8 cellular contexts compared by ENCODE assay signal in the genomic region with DNA sequence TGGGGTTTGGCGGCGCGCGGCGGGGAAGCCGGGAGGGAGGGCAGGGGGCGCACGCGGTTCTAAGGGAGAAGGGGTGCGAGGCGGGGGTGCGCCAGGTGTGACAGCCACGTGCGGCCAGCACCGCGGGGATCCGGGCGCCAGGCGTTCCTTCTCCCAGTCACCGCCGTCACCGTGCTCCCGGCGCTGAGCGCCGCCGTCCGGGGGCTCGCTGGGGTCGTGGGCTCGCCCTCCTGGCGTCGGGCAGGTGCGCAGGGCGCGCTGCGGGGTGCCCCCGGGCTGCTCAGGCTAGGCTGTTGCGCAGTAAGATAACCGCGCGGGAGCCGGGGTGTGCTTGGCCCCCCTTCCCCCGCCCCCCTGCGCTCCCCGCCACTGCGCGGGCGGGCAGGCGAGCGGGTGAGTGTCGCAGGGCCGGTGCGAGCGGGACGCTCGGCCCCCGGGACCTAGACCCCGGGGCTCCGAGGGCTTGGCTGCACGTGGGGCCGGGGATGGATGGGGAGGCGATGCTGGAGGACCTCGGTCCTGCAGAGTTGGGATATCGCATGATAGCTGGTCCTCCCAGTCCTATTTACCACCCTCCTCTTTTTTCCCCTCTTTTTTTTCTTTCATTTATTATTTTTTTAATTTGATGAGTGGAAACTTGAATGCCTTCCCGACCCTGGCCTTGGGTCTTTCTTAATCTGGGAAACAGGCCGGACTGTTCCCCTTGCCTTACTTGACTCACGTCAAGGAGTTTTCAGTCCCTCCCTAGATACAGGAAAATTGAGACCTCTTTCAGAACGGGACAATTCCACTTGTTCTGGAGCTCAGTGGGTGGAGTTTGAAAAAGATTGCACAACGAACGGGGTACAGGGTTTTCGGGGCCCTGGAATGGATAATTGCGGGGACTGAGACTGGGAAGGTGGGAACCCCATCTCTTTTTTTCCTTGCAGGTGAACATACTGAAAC.
DNase-seq lines count a peak whose midpoint lies in the region; ATAC-seq, FAIRE-seq and TF ChIP-seq lines count a peak whose summit lies in the region.

No MANE protein-coding gene starts in this region.

- H3K9me3 ChIP-seq in WERI-Rb-1 (ENCODE audit: severe bottlenecking) = no peaks in the 10 kb centered on the region

- peak overlapping the region; percentile 93 for H3K27ac ChIP-seq in WERI-Rb-1

- peaks cover 42% of the 10 kb centered on the region for H3K36me3 ChIP-seq in WERI-Rb-1

- H3K4me3 ChIP-seq in WERI-Rb-1 (ENCODE audit: low read depth, low read length) (peak overlapping the region; percentile 58), cardiac fibroblast (replicated peaks in 1 of 2; ENCODE audit: low read depth in 2 of 2, low read length in 2 of 2) (peak overlapping the region; percentile 66 to 77)

- ATAC-seq in GM18517 (IDR thresholded peaks at IDR 0.05; ENCODE audit: unreplicated experiment) (peak; percentile 26), HG03280 (IDR thresholded peaks at IDR 0.05; ENCODE audit: unreplicated experiment) (peak; percentile 36)

- TF ChIP-seq CTCF in WERI-Rb-1 (IDR thresholded peaks at IDR 0.05; ENCODE audit: low read depth, low read length) = no peak
- TF ChIP-seq CTCF in cardiac fibroblast (IDR thresholded peaks at IDR 0.05; ENCODE audit: low read depth, low read length) = no peak
- no peak for TF ChIP-seq CTCF in D721Med (IDR thresholded peaks at IDR 0.05; ENCODE audit: insufficient read depth, missing control alignments)

- FAIRE-seq in D721Med (lab: Jason Lieb, UNC) = no peak

- no peaks in the 10 kb centered on the region for H3K27me3 ChIP-seq in WERI-Rb-1 (ENCODE audit: insufficient read depth, low read depth, severe bottlenecking)

- DNase-seq in WERI-Rb-1 (peak; percentile 37), cardiac fibroblast (ENCODE audit: low read depth in 2 of 2) (peak in 1 of 2 donors; percentile 27), kidney tubule cell (ENCODE audit: low spot score) (peak; percentile 22), D721Med (ENCODE audit: insufficient read length, low spot score) (no peak), NCI-H446 treated with DMSO at 0.1 percent for 48 hours (lab: John Stamatoyannopoulos, UW) (no peak)
- peak; percentile 35 for DNase-seq in stimulated activated CD4-positive, alpha-beta T cell treated with anti-CD3 and anti-CD28 coated beads, Interleukin-4, amount 100 ng/mL, for 24 hours

Comparison
In these comparisons a context has a peak if more than half of its experiments do, and no peak if none do; other contexts are left out.
1. DNase-seq: peak in WERI-Rb-1 (single experiment), kidney tubule cell (single experiment) and stimulated activated CD4-positive, alpha-beta T cell treated with anti-CD3 and anti-CD28 coated beads, Interleukin-4, amount 100 ng/mL, for 24 hours (single experiment); none in D721Med (single experiment) and NCI-H446 treated with DMSO at 0.1 percent for 48 hours (single experiment).